In the genomic region with DNA sequence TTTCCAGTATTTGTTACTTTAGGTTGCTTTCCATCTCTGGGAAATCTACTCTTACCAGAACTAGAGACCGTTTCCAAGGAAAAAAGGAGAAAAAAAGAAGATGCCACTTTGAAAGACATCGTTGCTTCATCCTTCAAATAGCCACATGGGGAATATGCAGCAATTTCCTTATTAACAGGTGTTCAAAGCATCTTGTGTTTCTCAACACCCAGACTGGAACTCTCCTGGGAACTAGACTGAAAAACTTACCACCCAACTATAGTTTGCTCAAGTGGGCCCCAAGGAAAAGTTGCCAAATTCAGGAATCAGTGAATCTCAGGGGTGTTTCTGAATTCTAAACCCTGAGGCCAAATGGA, we compare ENCODE assay signal across 28 cellular contexts.
DNase-seq lines count a peak whose midpoint lies in the region; ATAC-seq and TF ChIP-seq lines count a peak whose summit lies in the region.
"Had no signal": no experiment of that assay in that cellular context is flagged by ENCODE, and none has a peak within 500 bp of the region (broad histone marks: within the 10 kb centered on the region; RNA-seq: fewer than 3 reads in every experiment).

No MANE protein-coding gene starts in this region.

- H3K4me3 Mint-ChIP-seq in activated CD4-positive, alpha-beta memory T cell treated with anti-CD3 and anti-CD28 coated beads for 36 hours = no peak overlapping the region
- H3K4me3 Mint-ChIP-seq: activated naive CD4-positive, alpha-beta T cell treated with anti-CD3 and anti-CD28 coated beads, Interleukin-2, amount 50 U/mL, for 24 hours; immature natural killer cell; neural crest cell; stimulated activated naive CD8-positive, alpha-beta T cell treated with anti-CD3 and anti-CD28 coated beads, Interleukin-15, Interleukin-2, amounts not matched to agents 100 ng/mL and 50 ng/mL, for 24 hours had no signal

- ATAC-seq in Right ventricle myocardium superior (ENCODE audit: poor library complexity) (peak; percentile 22), right cardiac atrium (no peak), GM18502 (IDR thresholded peaks at IDR 0.05; ENCODE audit: poor library complexity, unreplicated experiment) (no peak)
- ATAC-seq: HCT116 had no signal

- no peaks in the 10 kb centered on the region for H3K4me1 ChIP-seq in right cardiac atrium (ENCODE audit: control insufficient read depth, insufficient read depth, low read length)

- no peak overlapping the region for H3K27ac Mint-ChIP-seq in activated CD4-positive, alpha-beta memory T cell treated with anti-CD3 and anti-CD28 coated beads for 36 hours
- H3K27ac Mint-ChIP-seq: activated naive CD4-positive, alpha-beta T cell treated with anti-CD3 and anti-CD28 coated beads, Interleukin-2, amount 50 U/mL, for 24 hours; activated T-helper 2 cell treated with anti-CD3 and anti-CD28 coated beads, Interferon-gamma antibody, Interleukin-2, Interleukin-4, amounts not matched to agents 10 μg/mL and 5 μg/mL and 100 μg/mL, durations not matched to agents 14 hours and 24 hours and 36 hours; immature natural killer cell; stimulated activated naive CD8-positive, alpha-beta T cell treated with anti-CD3 and anti-CD28 coated beads, Interleukin-15, Interleukin-2, amounts not matched to agents 100 ng/mL and 50 ng/mL, for 24 hours had no signal

- intact Hi-C loops in Right ventricle myocardium superior (cut with DNase I) (no loop called here), right cardiac atrium (cut with DNase I) (no loop called here)
- intact Hi-C loops in activated CD4-positive, alpha-beta memory T cell treated with anti-CD3 and anti-CD28 coated beads for 36 hours (cut with micrococcal nuclease) = no loop called here

- TF ChIP-seq POLR2A in NB4 (IDR thresholded peaks at IDR 0.05; ENCODE audit: extremely low read depth, insufficient read length) = no peak

- 58% methylated on average over 2 of the region's 2 CpGs for WGBS in right cardiac atrium

- H3K9me3 ChIP-seq in right cardiac atrium (ENCODE audit: control insufficient read depth, low read length) = no peaks in the 10 kb centered on the region

- peaks cover 6% of the 10 kb centered on the region for H3K9me3 Mint-ChIP-seq in activated CD4-positive, alpha-beta memory T cell treated with anti-CD3 and anti-CD28 coated beads for 36 hours
- H3K9me3 Mint-ChIP-seq: activated naive CD4-positive, alpha-beta T cell treated with anti-CD3 and anti-CD28 coated beads, Interleukin-2, amount 50 U/mL, for 24 hours had no signal

- no peaks in the 10 kb centered on the region for H3K27me3 Mint-ChIP-seq in activated CD4-positive, alpha-beta memory T cell treated with anti-CD3 and anti-CD28 coated beads for 36 hours
- H3K27me3 Mint-ChIP-seq: activated naive CD4-positive, alpha-beta T cell treated with anti-CD3 and anti-CD28 coated beads, Interleukin-2, amount 50 U/mL, for 24 hours; stimulated activated naive CD8-positive, alpha-beta T cell treated with anti-CD3 and anti-CD28 coated beads, Interleukin-15, Interleukin-2, amounts not matched to agents 100 ng/mL and 50 ng/mL, for 24 hours had no signal

- DNase-seq in Right ventricle myocardium superior = no peak
- DNase-seq in right cardiac atrium = no peak
- peak; percentile 77 for DNase-seq in NB4 (ENCODE audit: low read depth)
- peak; percentile 57 for DNase-seq in iris pigment epithelial cell (ENCODE audit: low read depth)
- DNase-seq in UCSD-AML1 (lab: John Stamatoyannopoulos, UW; ENCODE audit: unreplicated experiment) = no peak
- no peak for DNase-seq in activated CD4-positive, alpha-beta memory T cell treated with anti-CD3 and anti-CD28 coated beads for 36 hours
- DNase-seq: activated CD4-positive, alpha-beta T cell treated with anti-CD3 and anti-CD28 coated beads for 48 hours; activated CD8-positive, alpha-beta memory T cell treated with anti-CD3 and anti-CD28 coated beads for 24 hours; activated T-cell treated with anti-CD3 and anti-CD28 coated beads for 4 hours; amygdala; hypothalamus; immature natural killer cell; mesendoderm; NCI-H187 treated with DMSO at 0.1 percent for 48 hours; NCI-H524 treated with DMSO at 0.1 percent for 48 hours; NK-92 treated with Interleukin-12 subunit alpha and Interleukin-12 subunit beta, amount 100 ng/mL, for 24 hours; SHP77 treated with DMSO at 0.1 percent for 48 hours; stimulated activated CD4-positive, alpha-beta T cell treated with anti-CD3 and anti-CD28 coated beads, Interleukin-2, amount 100 ng/mL, for 24 hours; stimulated activated CD8-positive, alpha-beta memory T cell treated with anti-CD3 and anti-CD28 coated beads, Interleukin-4, amount 100 ng/mL, for 48 hours; SW 1271; T-helper 9 cell had no signal

- H3K27ac ChIP-seq in right cardiac atrium (ENCODE audit: low read length) = no peak overlapping the region
- H3K27ac ChIP-seq: VCaP had no signal

- no peaks in the 10 kb centered on the region for H3K27me3 ChIP-seq in right cardiac atrium (ENCODE audit: control insufficient read depth, insufficient read depth)

- CTCF ChIA-PET in activated CD4-positive, alpha-beta memory T cell treated with anti-CD3 and anti-CD28 coated beads for 36 hours (lab: Charles Lee) = no interaction called here

- peaks cover 6% of the 10 kb centered on the region for H3K36me3 Mint-ChIP-seq in activated CD4-positive, alpha-beta memory T cell treated with anti-CD3 and anti-CD28 coated beads for 36 hours

- H3K4me1 Mint-ChIP-seq in activated CD4-positive, alpha-beta memory T cell treated with anti-CD3 and anti-CD28 coated beads for 36 hours (ENCODE audit: low read depth) = no peaks in the 10 kb centered on the region
- H3K4me1 Mint-ChIP-seq: neural crest cell had no signal

- no peak for TF ChIP-seq CTCF in NB4 (IDR thresholded peaks at IDR 0.05; ENCODE audit: low read depth, low read length)

- POLR2A ChIA-PET in activated CD4-positive, alpha-beta memory T cell treated with anti-CD3 and anti-CD28 coated beads for 36 hours (lab: Charles Lee) = no interaction called here

- H3K4me3 ChIP-seq in right cardiac atrium (ENCODE audit: low read length) = no peak overlapping the region
- no peak overlapping the region for H3K4me3 ChIP-seq in NB4 (ENCODE audit: low read depth, low read length)

Comparison
In these comparisons a context has a peak if more than half of its experiments do, and no peak if none do; other contexts are left out.
1. DNase-seq: peak in NB4 (single experiment) and iris pigment epithelial cell (single experiment); none in Right ventricle myocardium superior (single experiment), right cardiac atrium (0 of 3), UCSD-AML1 (single experiment) and activated CD4-positive, alpha-beta memory T cell treated with anti-CD3 and anti-CD28 coated beads for 36 hours (single experiment).